In genomic region chr17:28228109-28228840, GRCh38 we compare ENCODE assay signal across 8 cellular contexts.
A peak's percentile ranks its signal among the peaks of the same experiment; 100 is the strongest.
DNase-seq lines count a peak whose midpoint lies in the region; ATAC-seq and TF ChIP-seq lines count a peak whose summit lies in the region.

No MANE protein-coding gene starts in this region.

- ATAC-seq in GM18868 (IDR thresholded peaks at IDR 0.05; ENCODE audit: unreplicated experiment), result no peak
- ATAC-seq in HG03432 (IDR thresholded peaks at IDR 0.05; ENCODE audit: unreplicated experiment), result no peak

- H3K27me3 Mint-ChIP-seq in osteocyte (ENCODE audit: unreplicated experiment), result no peaks in the 10 kb centered on the region

- 13 to 14% methylated on average over 18 to 22 of the region's 22 CpGs for WGBS in esophagus, 2 donors

- peak overlapping the region; percentile 42 to 44 for H3K4me3 ChIP-seq in esophagus (ENCODE audit: low read depth in 1 of 2, low read length in 2 of 2)

- H3K9me3 Mint-ChIP-seq in osteocyte (ENCODE audit: unreplicated experiment), result no peaks in the 10 kb centered on the region

- DNase-seq in SK-N-DZ (ENCODE audit: low spot score) (peak; percentile 54), osteocyte (ENCODE audit: extremely low spot score, unreplicated experiment) (no peak), GM10248 (ENCODE audit: extremely low spot score) (no peak), T1000 (lab: John Stamatoyannopoulos, UW) (no peak)

- no peaks in the 10 kb centered on the region for H3K9me3 ChIP-seq in esophagus (ENCODE audit: control insufficient read depth in 2 of 2, insufficient read depth in 1 of 2, low read depth in 1 of 2, low read length in 1 of 2)

- H3K27ac Mint-ChIP-seq in osteocyte (ENCODE audit: unreplicated experiment), result no peak overlapping the region

- TF ChIP-seq CTCF in GM12872 (IDR thresholded peaks at IDR 0.05; ENCODE audit: insufficient read depth, low read depth, low read length) (peak; percentile 24; the same call in 1 of the 3 replicates), osteocyte (IDR thresholded peaks at IDR 0.05) (peak; percentile 26), GM10248 (IDR thresholded peaks at IDR 0.05; ENCODE audit: control extremely low read depth, extremely low read depth, low read depth, missing control alignments) (no peak)

- H3K4me1 Mint-ChIP-seq in osteocyte (ENCODE audit: unreplicated experiment), result peaks cover 11% of the 10 kb centered on the region

- peak overlapping the region; percentile 85 for H3K4me3 Mint-ChIP-seq in osteocyte (ENCODE audit: unreplicated experiment)

- POLR2A ChIA-PET in GM10248 (lab: Yijun Ruan, JAX), result no interaction called here

- no peaks in the 10 kb centered on the region for H3K27me3 ChIP-seq in esophagus (ENCODE audit: control insufficient read depth in 1 of 2, insufficient read depth in 2 of 2, low read length in 2 of 2)

- H3K4me1 ChIP-seq in esophagus (ENCODE audit: control insufficient read depth in 2 of 2, insufficient read depth in 2 of 2, low read length in 1 of 2), result peaks cover 3 to 5% of the 10 kb centered on the region in 2 donors

- no peaks in the 10 kb centered on the region for H3K36me3 Mint-ChIP-seq in osteocyte (ENCODE audit: unreplicated experiment)

- CTCF ChIA-PET in GM10248 (lab: Yijun Ruan, JAX), result interaction anchor here (1.0 to 1.4 kb wide), 2 partner anchors 10 to 189 kb away, joined by 3 to 5 read pairs; no protein-coding TSS in a partner anchor

- no peak overlapping the region for H3K27ac ChIP-seq in esophagus (ENCODE audit: low read depth in 2 of 2, low read length in 1 of 2)

- H3K36me3 ChIP-seq in esophagus (ENCODE audit: control insufficient read depth in 2 of 2, insufficient read depth in 2 of 2, low read length in 1 of 2), result no peaks in the 10 kb centered on the region
